In genomic region chr20:53584550-53584913, GRCh38 we compare ENCODE assay signal across 8 cellular contexts. TPM values are rescaled to one million over a fixed set of nuclear protein-coding genes. Genes with fewer than 3 reads are reported as not detected.
DNase-seq lines count a peak whose midpoint lies in the region; ATAC-seq and TF ChIP-seq lines count a peak whose summit lies in the region.
"Not testable (repeated sequence)": the region's sequence is repeated elsewhere in the genome, so short reads cannot be mapped to it uniquely, and the experiment has no call there.

No MANE protein-coding gene starts in this region.

- BruUV-seq in Calu3 (replicated peaks; lab: Mats Ljungman, UMichigan), result not testable (repeated sequence)

- not testable (repeated sequence) for DNase-seq in Calu3; WTC11 (ENCODE audit: low spot score); activated T-helper 2 cell treated with anti-CD3 and anti-CD28 coated beads, Interferon-gamma antibody, Interleukin-2, Interleukin-4, amounts not matched to agents 10 μg/mL and 5 μg/mL and 100 μg/mL, durations not matched to agents 14 hours and 24 hours and 36 hours (ENCODE audit: low spot score); colonic mucosa; osteocyte (ENCODE audit: extremely low spot score, unreplicated experiment); uterus

- not testable (repeated sequence) for H3K4me3 Mint-ChIP-seq in Calu3 (ENCODE audit: low read depth, unreplicated experiment); osteocyte (ENCODE audit: unreplicated experiment)
- H3K4me3 Mint-ChIP-seq in WTC11, result peak overlapping the region; percentile 22; the same call in 1 of the 2 replicates
- H3K4me3 Mint-ChIP-seq in activated T-helper 2 cell treated with anti-CD3 and anti-CD28 coated beads, Interferon-gamma antibody, Interleukin-2, Interleukin-4, amounts not matched to agents 10 μg/mL and 5 μg/mL and 100 μg/mL, durations not matched to agents 14 hours and 24 hours and 36 hours (ENCODE audit: low read depth), result peak overlapping the region; percentile 13

- H3K36me3 Mint-ChIP-seq in Calu3 (ENCODE audit: insufficient read depth, unreplicated experiment), result peaks cover 60% of the 10 kb centered on the region
- peaks cover 30% of the 10 kb centered on the region for H3K36me3 Mint-ChIP-seq in WTC11
- H3K36me3 Mint-ChIP-seq in activated T-helper 2 cell treated with anti-CD3 and anti-CD28 coated beads, Interferon-gamma antibody, Interleukin-2, Interleukin-4, amounts not matched to agents 10 μg/mL and 5 μg/mL and 100 μg/mL, durations not matched to agents 14 hours and 24 hours and 36 hours (ENCODE audit: low read depth), result peaks cover 47% of the 10 kb centered on the region
- peaks cover 28% of the 10 kb centered on the region for H3K36me3 Mint-ChIP-seq in osteocyte (ENCODE audit: unreplicated experiment)

- not testable (repeated sequence) for H3K4me3 ChIP-seq in OCI-LY1 (ENCODE audit: low read depth, low read length, poor library complexity, severe bottlenecking); colonic mucosa; iPS-18a (ENCODE audit: low read length); uterus

- not testable (repeated sequence) for TF ChIP-seq CTCF in Calu3 (IDR thresholded peaks at IDR 0.05; ENCODE audit: unreplicated experiment); OCI-LY1 (IDR thresholded peaks at IDR 0.05; ENCODE audit: low read length); WTC11 (IDR thresholded peaks at IDR 0.05); colonic mucosa (IDR thresholded peaks at IDR 0.05); osteocyte (IDR thresholded peaks at IDR 0.05); uterus (IDR thresholded peaks at IDR 0.05)

- H2AFZ ChIP-seq in OCI-LY1 (ENCODE audit: low read length), result not testable (repeated sequence)

- H3K9me3 Mint-ChIP-seq in Calu3 (ENCODE audit: low read depth, unreplicated experiment); WTC11; activated T-helper 2 cell treated with anti-CD3 and anti-CD28 coated beads, Interferon-gamma antibody, Interleukin-2, Interleukin-4, amounts not matched to agents 10 μg/mL and 5 μg/mL and 100 μg/mL, durations not matched to agents 14 hours and 24 hours and 36 hours; osteocyte (ENCODE audit: unreplicated experiment): not testable (repeated sequence)

- H3K9ac ChIP-seq in OCI-LY1 (ENCODE audit: low read length); colonic mucosa (ENCODE audit: low read depth in 2 of 2, low read length in 2 of 2): not testable (repeated sequence)
- H3K9ac ChIP-seq in iPS-18a (ENCODE audit: low read length), result peak overlapping the region; percentile 8

- H3K27ac Mint-ChIP-seq in Calu3 (ENCODE audit: unreplicated experiment), result peak overlapping the region; percentile 75
- H3K27ac Mint-ChIP-seq in WTC11, result peak overlapping the region; percentile 87; the same call in 1 of the 2 replicates
- peak overlapping the region; percentile 73 for H3K27ac Mint-ChIP-seq in activated T-helper 2 cell treated with anti-CD3 and anti-CD28 coated beads, Interferon-gamma antibody, Interleukin-2, Interleukin-4, amounts not matched to agents 10 μg/mL and 5 μg/mL and 100 μg/mL, durations not matched to agents 14 hours and 24 hours and 36 hours
- peak overlapping the region; percentile 88 for H3K27ac Mint-ChIP-seq in osteocyte (ENCODE audit: unreplicated experiment)

- peak overlapping the region; percentile 77 for H3K4me2 ChIP-seq in OCI-LY1 (ENCODE audit: low read length)

- CTCF ChIA-PET in Calu3 (lab: Charles Lee), result not testable (repeated sequence)
- CTCF ChIA-PET in WTC11 (lab: Charles Lee), result interaction anchor here (1.0 kb wide), 1 partner anchor 355 kb away, joined by 5 read pairs; no protein-coding TSS in a partner anchor

- not testable (repeated sequence) for H3K9me2 ChIP-seq in OCI-LY1 (ENCODE audit: low read depth, low read length)

- not testable (repeated sequence) for H3K9me3 ChIP-seq in OCI-LY1 (ENCODE audit: low read length); colonic mucosa; iPS-18a (ENCODE audit: control insufficient read depth, low read depth, low read length); uterus

- H3K4me1 ChIP-seq in OCI-LY1 (ENCODE audit: insufficient read depth, low read length, severe bottlenecking) (peaks cover 99% of the 10 kb centered on the region), colonic mucosa (peaks cover 19% of the 10 kb centered on the region), iPS-18a (ENCODE audit: control insufficient read depth, low read depth, low read length) (peaks cover 40% of the 10 kb centered on the region), uterus (peaks cover 12 to 14% of the 10 kb centered on the region in 2 donors)

- peaks cover 100% of the 10 kb centered on the region for H3K79me2 ChIP-seq in OCI-LY1 (ENCODE audit: insufficient read depth, low read length)

- peak; percentile 27 for ATAC-seq in WTC11

- not testable (repeated sequence) for H3K27me3 ChIP-seq in OCI-LY1 (ENCODE audit: insufficient read depth, low read length); colonic mucosa; iPS-18a (ENCODE audit: control insufficient read depth, insufficient read depth, low read length); uterus

- H3K27ac ChIP-seq in OCI-LY1 (ENCODE audit: low read depth, low read length, poor library complexity, severe bottlenecking) (peak overlapping the region; percentile 81), colonic mucosa (peak overlapping the region; percentile 68), uterus (peak overlapping the region; percentile 58 to 83)
- H3K27ac ChIP-seq in iPS-18a (ENCODE audit: low read length), result not testable (repeated sequence)

- not testable (repeated sequence) for H4K20me1 ChIP-seq in OCI-LY1 (ENCODE audit: insufficient read depth, low read length)

- not testable (repeated sequence) for H3F3A ChIP-seq in OCI-LY1 (ENCODE audit: insufficient read depth, low read length)

- H3K36me3 ChIP-seq in OCI-LY1 (ENCODE audit: insufficient read depth, low read length) (peaks cover 36% of the 10 kb centered on the region), iPS-18a (ENCODE audit: control insufficient read depth, low read depth, low read length) (peaks cover 34% of the 10 kb centered on the region)
- not testable (repeated sequence) for H3K36me3 ChIP-seq in colonic mucosa, uterus

- intact Hi-C loops in Calu3 (cut with micrococcal nuclease; ENCODE audit: unreplicated experiment); activated T-helper 2 cell treated with anti-CD3 and anti-CD28 coated beads, Interferon-gamma antibody, Interleukin-2, Interleukin-4, amounts not matched to agents 10 μg/mL and 5 μg/mL and 100 μg/mL, durations not matched to agents 14 hours and 24 hours and 36 hours (cut with micrococcal nuclease); colonic mucosa (cut with DNase I): not testable (repeated sequence)
- intact Hi-C loops in uterus (cut with DNase I; ENCODE audit: low total_unique reads), result loop anchor here (5.0 kb wide), 1 partner anchor 338 kb away; no protein-coding TSS in a partner anchor

- POLR2A ChIA-PET in WTC11 (lab: Charles Lee), result not testable (repeated sequence)

- H3K4me1 Mint-ChIP-seq in Calu3 (ENCODE audit: low read depth, unreplicated experiment) (peaks cover 84% of the 10 kb centered on the region), WTC11 (peaks cover 84% of the 10 kb centered on the region), osteocyte (ENCODE audit: unreplicated experiment) (peaks cover 83% of the 10 kb centered on the region)
- H3K4me1 Mint-ChIP-seq in activated T-helper 2 cell treated with anti-CD3 and anti-CD28 coated beads, Interferon-gamma antibody, Interleukin-2, Interleukin-4, amounts not matched to agents 10 μg/mL and 5 μg/mL and 100 μg/mL, durations not matched to agents 14 hours and 24 hours and 36 hours (ENCODE audit: low read depth), result peaks cover 78% of the 10 kb centered on the region

- not testable (repeated sequence) for H3K27me3 Mint-ChIP-seq in Calu3 (ENCODE audit: unreplicated experiment); WTC11 (ENCODE audit: low read depth); activated T-helper 2 cell treated with anti-CD3 and anti-CD28 coated beads, Interferon-gamma antibody, Interleukin-2, Interleukin-4, amounts not matched to agents 10 μg/mL and 5 μg/mL and 100 μg/mL, durations not matched to agents 14 hours and 24 hours and 36 hours (ENCODE audit: low read depth); osteocyte (ENCODE audit: unreplicated experiment)

- TF ChIP-seq POLR2A in uterus (IDR thresholded peaks at IDR 0.05), result not testable (repeated sequence)

RNA-seq across cellular contexts. Expression of gene ZNF217, which starts 9.1 kb away (rescaled TPM):
- 87.3 and 95.6 TPM in 2 replicates for total RNA-seq in Calu3 (2022)
- total RNA-seq in WTC11 (2021), result 75.6 to 84.0 TPM (median 77.7 TPM) in 3 replicates
- 55.4 and 60.6 TPM in 2 replicates for total RNA-seq in activated T-helper 2 cell treated with anti-CD3 and anti-CD28 coated beads, Interferon-gamma antibody, Interleukin-2, Interleukin-4, amounts not matched to agents 10 μg/mL and 5 μg/mL and 100 μg/mL, durations not matched to agents 14 hours and 24 hours and 36 hours
- total RNA-seq in colonic mucosa, result 10 to 100 TPM; 45.7 to 73.0 TPM
- 44.3 and 47.2 TPM in 2 replicates for total RNA-seq in osteocyte
- 10 to 100 TPM in 3 of 4 donors, 1 to 10 TPM in 1; 7.4 to 37.8 (median 18.4) TPM for total RNA-seq in uterus
